In the genomic region with DNA sequence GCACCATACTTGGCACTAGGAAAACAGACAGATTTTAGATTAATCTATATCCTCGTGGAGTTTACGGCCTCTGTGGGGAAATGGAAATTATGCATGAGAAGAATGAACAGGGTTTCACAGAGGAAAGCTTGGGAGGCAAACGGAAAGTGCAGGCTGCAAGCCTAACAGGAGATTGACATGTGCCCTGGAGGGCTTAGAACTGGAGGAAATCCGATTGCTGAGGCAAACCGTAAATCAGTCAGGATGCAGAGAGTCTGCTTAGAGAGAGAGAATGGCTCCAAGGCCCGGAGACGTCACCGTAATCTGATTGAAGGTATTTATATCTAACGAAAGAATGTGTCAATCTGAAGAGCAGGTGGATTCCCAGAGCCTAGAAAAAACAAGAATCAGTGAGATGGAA, we compare ENCODE assay signal across 1 cellular context.
TF ChIP-seq lines count a peak whose summit lies in the region.

No MANE protein-coding gene starts in this region.

TF ChIP-seq in endothelial cell of umbilical vein, 7 proteins besides CTCF, POLR2A, EP300 and RAD21 (continued from another document):
- TF ChIP-seq GATA2 (IDR thresholded peaks at IDR 0.05; ENCODE audit: insufficient read depth, insufficient read length, low read depth, low read length) (no peak), MYC (IDR thresholded peaks at IDR 0.05; ENCODE audit: low read depth, low read length) (no peak), EZH2 (IDR thresholded peaks at IDR 0.05; ENCODE audit: borderline replicate concordance, low read depth, low read length, severe bottlenecking) (no peak)
- TF ChIP-seq, protein P1, sequence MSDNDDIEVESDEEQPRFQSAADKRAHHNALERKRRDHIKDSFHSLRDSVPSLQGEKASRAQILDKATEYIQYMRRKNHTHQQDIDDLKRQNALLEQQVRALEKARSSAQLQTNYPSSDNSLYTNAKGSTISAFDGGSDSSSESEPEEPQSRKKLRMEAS (IDR thresholded peaks at IDR 0.05; ENCODE audit: insufficient read depth, insufficient read length) = no peak
TF ChIP-seq in endothelial cell of umbilical vein: peak in this region for 0.
